ENCODE assay signal across 7 cellular contexts in genomic region chr18:13823707-13824395, GRCh38. TPM values are rescaled to one million over a fixed set of nuclear protein-coding genes. Genes with fewer than 3 reads are reported as not detected.
DNase-seq lines count a peak whose midpoint lies in the region; ATAC-seq, FAIRE-seq and TF ChIP-seq lines count a peak whose summit lies in the region.

TSS of gene MC5R (plus strand) at chr18:13824149. CDS start at chr18:13825766, 1,617 bp downstream.

- no peaks in the 10 kb centered on the region for H3K36me3 ChIP-seq in HepG2 (replicated peaks in 1 of 2; ENCODE audit: control insufficient read depth in 1 of 2, insufficient read depth in 2 of 2, low read length in 2 of 2)

- CTCF ChIA-PET in HepG2 (lab: Yijun Ruan, JAX; ENCODE audit: low intra/inter-chr PET ratio, low total read pairs), result interaction anchor here (1.4 to 3.0 kb wide), 2 partner anchors 158 to 263 kb away, joined by 4 to 23 read pairs; no protein-coding TSS in a partner anchor

- POLR2A ChIA-PET in HepG2 (lab: Yijun Ruan, JAX), result no interaction called here

- peak within 1 kb of the TSS in 2 of 3 experiments; percentile 38 to 45; a peak in 4 of 6 replicates for H3K4me3 ChIP-seq in HepG2 (replicated peaks in 1 of 3; ENCODE audit: insufficient read depth in 1 of 3, low read depth in 2 of 3, low read length in 3 of 3)

- no peaks in the 10 kb centered on the region for H3K79me2 ChIP-seq in HepG2 (ENCODE audit: insufficient read depth, low read length)

- in situ Hi-C loops in GM13977 (cut with MboI; ENCODE audit: low pct_unique_long_range_greater_than_20kb, low sequenced_read_pairs, unreplicated experiment) (no loop called here), HepG2 (cut with HindIII; ENCODE audit: extremely low pct_ligation_motif_present, low pct_unique_long_range_greater_than_20kb) (no loop called here)

- ATAC-seq in HG02610 (IDR thresholded peaks at IDR 0.05; ENCODE audit: unreplicated experiment) (peak; percentile 82), HepG2 (peak; percentile 97)

- WGBS in HepG2 (ENCODE audit: low lambda C conversion rate), result 8% methylated on average over 37 of the region's 54 CpGs

- H3K27ac ChIP-seq in HepG2 (ENCODE audit: extremely low read length, insufficient read depth, low read length), result no peak within 1 kb of the TSS

- TF ChIP-seq RAD21 in HepG2 (CRISPR knock-in tag; IDR thresholded peaks at IDR 0.05), result peak; percentile 95

- no TSS peak for BruUV-seq in HepG2 (replicated peaks; lab: Mats Ljungman, UMichigan)

- H4K20me1 ChIP-seq in HepG2 (ENCODE audit: insufficient read depth, low read length), result no peaks in the 10 kb centered on the region

- peaks cover 14% of the 10 kb centered on the region for H3K4me1 ChIP-seq in HepG2 (ENCODE audit: insufficient read depth, low read length)

- no peak within 1 kb of the TSS for H2AFZ ChIP-seq in HepG2 (ENCODE audit: low read length)

- H3K27me3 ChIP-seq in HepG2 (ENCODE audit: control insufficient read depth in 1 of 2, insufficient read depth in 2 of 2, low read length in 2 of 2), result peaks cover 8 to 43% of the 10 kb centered on the region in 2 experiments; a peak in 3 of 5 replicates

- TF ChIP-seq EP300 in HepG2 (IDR thresholded peaks at IDR 0.05; ENCODE audit: low read depth in 2 of 2, low read length in 2 of 2) (no peak), HepG2 (CRISPR knock-in tag; IDR thresholded peaks at IDR 0.05; ENCODE audit: borderline replicate concordance) (no peak)

- intact Hi-C loops in HepG2 (cut with micrococcal nuclease; ENCODE audit: unreplicated experiment), result loop anchor here (1.0 to 5.0 kb wide), 2 partner anchors 158 to 262 kb away; no protein-coding TSS in a partner anchor

- H3K9ac ChIP-seq in HepG2 (ENCODE audit: insufficient read depth, low read depth, low read length), result no peak within 1 kb of the TSS

- peak within 1 kb of the TSS; percentile 75 for H3K4me2 ChIP-seq in HepG2 (ENCODE audit: low read depth, low read length)

- TF ChIP-seq POLR2A in HepG2 (IDR thresholded peaks at IDR 0.05; ENCODE audit: insufficient read depth in 1 of 2, low read depth in 2 of 2, low read length in 2 of 2), result no peak

- no peaks in the 10 kb centered on the region for H3K9me3 ChIP-seq in HepG2 (ENCODE audit: low read length)

- DNase-seq in GM13977 (ENCODE audit: low spot score) (peak; percentile 93), NCI-H1105 (lab: John Stamatoyannopoulos, UW) (peak; percentile 54), cerebellum (ENCODE audit: low spot score) (peak; percentile 85), HepG2 (ENCODE audit: low spot score) (peak; percentile 23)
- peak; percentile 56 to 59 for DNase-seq in activated CD4-positive, alpha-beta T cell treated with anti-CD3 and anti-CD28 coated beads for 24 hours (ENCODE audit: low read depth in 2 of 2)
- peak; percentile 66 to 79 for DNase-seq in stimulated activated CD4-positive, alpha-beta T cell treated with anti-CD3 and anti-CD28 coated beads, Interleukin-4, amount 100 ng/mL, for 4 hours

- FAIRE-seq in HepG2 (lab: Jason Lieb, UNC), result no peak

- peak; percentile 99 for TF ChIP-seq CTCF in GM13977 (IDR thresholded peaks at IDR 0.05; ENCODE audit: extremely low read depth, insufficient read depth, missing control alignments)
- TF ChIP-seq CTCF in HepG2 (CRISPR knock-in tag; IDR thresholded peaks at IDR 0.05), result peak; percentile 93

TF ChIP-seq in HepG2, 621 proteins besides CTCF, POLR2A, EP300 and RAD21 (continues in another document):
- no peak for TF ChIP-seq ZKSCAN5 (CRISPR knock-in tag; IDR thresholded peaks at IDR 0.05)
- no peak for TF ChIP-seq PRDM10 (CRISPR knock-in tag; IDR thresholded peaks at IDR 0.05; ENCODE audit: low read depth)
- 0 out of 2 replicates have a peak, but pooled peaks have one; percentile 23 for TF ChIP-seq HDAC1 (CRISPR knock-in tag; IDR thresholded peaks at IDR 0.05)
- peak; percentile 83; the same call in 1 of the 2 replicates for TF ChIP-seq MTF2 (CRISPR knock-in tag; IDR thresholded peaks at IDR 0.05; ENCODE audit: borderline replicate concordance)
- no peak for TF ChIP-seq ZMYM2 (CRISPR knock-in tag; IDR thresholded peaks at IDR 0.05)
- no peak for TF ChIP-seq WIZ (CRISPR knock-in tag; IDR thresholded peaks at IDR 0.05)
- TF ChIP-seq ZNF75D (CRISPR knock-in tag; IDR thresholded peaks at IDR 0.05; ENCODE audit: borderline replicate concordance), result no peak
- no peak for TF ChIP-seq ZNF10 (CRISPR knock-in tag; IDR thresholded peaks at IDR 0.05; ENCODE audit: borderline replicate concordance, low read depth)
- no peak for TF ChIP-seq YY1 (IDR thresholded peaks at IDR 0.05; ENCODE audit: insufficient read depth, insufficient replicate concordance, low read depth, low read length)
- 0 out of 2 replicates have a peak, but pooled peaks have one; percentile 45 for TF ChIP-seq KDM3A (CRISPR knock-in tag; IDR thresholded peaks at IDR 0.05; ENCODE audit: low read depth)
- TF ChIP-seq PATZ1 (CRISPR knock-in tag; IDR thresholded peaks at IDR 0.05), result peak; percentile 18; the same call in 1 of the 2 replicates
- peak; percentile 26 for TF ChIP-seq HNRNPLL (IDR thresholded peaks at IDR 0.05; ENCODE audit: low read depth, low read length, poor library complexity, severe bottlenecking)

RNA-seq across cellular contexts. Expression of gene MC5R, which starts in this region (rescaled TPM):
- 3.4 TPM for total RNA-seq in cerebellum
- total RNA-seq in HepG2 (2016; rRNA removed; fragmentation: Illumina TruSeq; extraction: Trizol), result not detected in 2 replicates
- not detected in 2 replicates for total RNA-seq in HepG2 (2016; cell fraction: cytosol; rRNA removed; fragmentation: Illumina TruSeq; extraction: Trizol; ENCODE audit: low read depth)
- not detected in 2 replicates for total RNA-seq in HepG2 (2016; cell fraction: insoluble cytoplasmic fraction; rRNA removed; fragmentation: Illumina TruSeq; extraction: Trizol)
- not detected in 2 replicates for total RNA-seq in HepG2 (2016; cell fraction: membrane; rRNA removed; fragmentation: Illumina TruSeq; extraction: Trizol)
- not detected in 2 replicates for total RNA-seq in HepG2 (2016; cell fraction: nucleus; rRNA removed; fragmentation: Illumina TruSeq; extraction: Trizol)
- polyA plus RNA-seq in HepG2 (2011; rRNA removed), result not detected in 2 replicates
- not detected in 2 replicates for polyA plus RNA-seq in HepG2 (2011; cell fraction: cytosol; rRNA removed)
- polyA plus RNA-seq in HepG2 (2011; cell fraction: nucleus; rRNA removed), result not detected in 2 replicates
- polyA plus RNA-seq in HepG2 (2012), result not detected in 2 replicates
- polyA plus RNA-seq in HepG2 (2016; cell fraction: cytosol; fragmentation: Illumina TruSeq; extraction: Trizol; ENCODE audit: low read depth), result not detected in 2 replicates
- polyA plus RNA-seq in HepG2 (2016; cell fraction: insoluble cytoplasmic fraction; fragmentation: Illumina TruSeq; extraction: Trizol; ENCODE audit: low read depth), result not detected in 2 replicates
- not detected in 2 replicates for polyA plus RNA-seq in HepG2 (2016; cell fraction: membrane; fragmentation: Illumina TruSeq; extraction: Trizol; ENCODE audit: low read depth)
- polyA plus RNA-seq in HepG2 (2016; cell fraction: nucleus; fragmentation: Illumina TruSeq; extraction: Trizol; ENCODE audit: insufficient read depth, low read depth), result not detected in 2 replicates
- polyA minus RNA-seq in HepG2 (2011; rRNA and poly(A)+ RNA removed; ENCODE audit: low replicate concordance), result not detected in 2 replicates
- polyA minus RNA-seq in HepG2 (2011; cell fraction: cytosol; rRNA and poly(A)+ RNA removed), result not detected in 2 replicates
- polyA minus RNA-seq in HepG2 (2011; cell fraction: nucleus; rRNA and poly(A)+ RNA removed), result not detected in 2 replicates

Comparison
In these comparisons a context has a peak if more than half of its experiments do, and no peak if none do; other contexts are left out.
1. Peak in DNase-seq, ATAC-seq, H3K4me3 ChIP-seq and H3K4me2 ChIP-seq in HepG2; RNA of the gene not detected or under 1 TPM.
2. DNase-seq: peak in every context shown above with its lines; median percentile 93 in GM13977; 85 in cerebellum; 72 in stimulated activated CD4-positive, alpha-beta T cell treated with anti-CD3 and anti-CD28 coated beads, Interleukin-4, amount 100 ng/mL, for 4 hours; 58 in activated CD4-positive, alpha-beta T cell treated with anti-CD3 and anti-CD28 coated beads for 24 hours; 54 in NCI-H1105; 23 in HepG2.